In the genomic region with DNA sequence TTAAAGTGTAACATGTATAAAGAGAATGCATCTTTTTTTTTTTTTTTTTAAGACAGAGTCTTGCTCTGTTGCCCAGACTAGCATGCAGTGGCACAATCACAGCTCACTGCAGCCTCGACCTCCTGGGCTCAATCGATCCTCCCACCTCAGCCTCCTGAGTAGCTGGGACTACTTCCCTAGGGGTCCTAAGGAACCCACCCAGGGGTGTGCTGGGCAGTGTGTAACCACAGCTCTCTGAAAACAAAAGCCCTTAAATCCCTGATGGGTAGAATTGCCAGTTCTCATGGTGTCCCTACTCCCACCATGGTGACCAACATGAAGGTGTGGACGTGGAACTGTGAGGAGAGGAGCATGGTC, we compare ENCODE assay signal across 9 cellular contexts.
A peak's percentile ranks its signal among the peaks of the same experiment; 100 is the strongest.
DNase-seq lines count a peak whose midpoint lies in the region; ATAC-seq and TF ChIP-seq lines count a peak whose summit lies in the region.
"Had no signal": no experiment of that assay in that cellular context is flagged by ENCODE, and none has a peak within 500 bp of the region (broad histone marks: within the 10 kb centered on the region; RNA-seq: fewer than 3 reads in every experiment).

No MANE protein-coding gene starts in this region.

- no peak for TF ChIP-seq CTCF in dorsolateral prefrontal cortex (IDR thresholded peaks at IDR 0.05 in 54 of 56, conservative IDR thresholded peaks at IDR 0.05 in 2 of 56; ENCODE audit: low read depth in 1 of 56, partially characterized antibody in 56 of 56)

- H3K9me3 Mint-ChIP-seq in CD4-positive, alpha-beta memory T cell = no peaks in the 10 kb centered on the region

- no peak for DNase-seq in CD4-positive, alpha-beta memory T cell
- DNase-seq in left lobe of liver (ENCODE audit: low spot score) = peak; percentile 16
- no peak for DNase-seq in anterior cingulate cortex (lab: John Stamatoyannopoulos, UW)
- no peak for DNase-seq in hippocampal formation (lab: John Stamatoyannopoulos, UW)
- no peak for DNase-seq in retina
- DNase-seq in dorsolateral prefrontal cortex = no peak
- DNase-seq: NCI-H69 had no signal

- POLR2A ChIA-PET in CD4-positive, alpha-beta memory T cell (lab: Charles Lee; ENCODE audit: partially characterized antibody) = interaction anchor here (1.1 to 2.2 kb wide), 2 partner anchors 42 to 47 kb away, joined by 3 to 5 read pairs; no protein-coding TSS in a partner anchor

- no peaks in the 10 kb centered on the region for H3K9me3 ChIP-seq in CD4-positive, alpha-beta memory T cell (ENCODE audit: control insufficient read depth in 1 of 2, low read length in 2 of 2)

- peaks cover 14 to 45% (median 27%) of the 10 kb centered on the region in 4 donors for H3K4me1 Mint-ChIP-seq in CD4-positive, alpha-beta memory T cell

- H3K27ac Mint-ChIP-seq in CD4-positive, alpha-beta memory T cell = peak overlapping the region in 6 of 7 donors; percentile 54 to 84 (median 72)

- peak overlapping the region in 5 of 8 donors; percentile 33 to 77 (median 73) for H3K4me3 Mint-ChIP-seq in CD4-positive, alpha-beta memory T cell

- H3K36me3 Mint-ChIP-seq in CD4-positive, alpha-beta memory T cell = no peaks in the 10 kb centered on the region

- peak; percentile 2 for ATAC-seq in GM21381 (IDR thresholded peaks at IDR 0.05; ENCODE audit: unreplicated experiment)
- ATAC-seq in HG03457 (IDR thresholded peaks at IDR 0.05; ENCODE audit: unreplicated experiment) = peak; percentile 5
- no peak for ATAC-seq in left lobe of liver

- no peak overlapping the region for H3K4me3 ChIP-seq in CD4-positive, alpha-beta memory T cell (ENCODE audit: low read length in 2 of 2)
- no peak overlapping the region for H3K4me3 ChIP-seq in dorsolateral prefrontal cortex

- CTCF ChIA-PET in CD4-positive, alpha-beta memory T cell (lab: Charles Lee; ENCODE audit: partially characterized antibody) = interaction anchor here (1.3 to 2.1 kb wide), 4 partner anchors 42 to 167 kb away, joined by 5 to 9 read pairs (median 6); a partner anchor contains a TSS

- no peaks in the 10 kb centered on the region for H3K36me3 ChIP-seq in CD4-positive, alpha-beta memory T cell (ENCODE audit: insufficient read depth, low read length)

- H3K4me1 ChIP-seq in CD4-positive, alpha-beta memory T cell (ENCODE audit: insufficient read depth, low read length) = peaks cover 49% of the 10 kb centered on the region

- no peaks in the 10 kb centered on the region for H3K27me3 ChIP-seq in CD4-positive, alpha-beta memory T cell (ENCODE audit: insufficient read depth, low read length)
- H3K27me3 ChIP-seq in dorsolateral prefrontal cortex = no peaks in the 10 kb centered on the region

- intact Hi-C loops in CD4-positive, alpha-beta memory T cell (cut with micrococcal nuclease) = no loop called here
- intact Hi-C loops in dorsolateral prefrontal cortex (cut with DNase I) = no loop called here

- H3K27ac ChIP-seq in CD4-positive, alpha-beta memory T cell (ENCODE audit: low read depth, low read length) = no peak overlapping the region
- H3K27ac ChIP-seq in dorsolateral prefrontal cortex = peak overlapping the region in 21 of 59 donors; percentile 1 to 62 (median 39)

- H3K27me3 Mint-ChIP-seq in CD4-positive, alpha-beta memory T cell = no peaks in the 10 kb centered on the region
